In genomic region chr1:50959303-50959912, GRCh38 we compare ENCODE assay signal across 2 cellular contexts.
TF ChIP-seq lines count a peak whose summit lies in the region.

No MANE protein-coding gene starts in this region.

TF ChIP-seq in GM23338, 12 proteins besides CTCF, POLR2A, EP300 and RAD21 (continued from another document):
- TF ChIP-seq, protein P1, sequence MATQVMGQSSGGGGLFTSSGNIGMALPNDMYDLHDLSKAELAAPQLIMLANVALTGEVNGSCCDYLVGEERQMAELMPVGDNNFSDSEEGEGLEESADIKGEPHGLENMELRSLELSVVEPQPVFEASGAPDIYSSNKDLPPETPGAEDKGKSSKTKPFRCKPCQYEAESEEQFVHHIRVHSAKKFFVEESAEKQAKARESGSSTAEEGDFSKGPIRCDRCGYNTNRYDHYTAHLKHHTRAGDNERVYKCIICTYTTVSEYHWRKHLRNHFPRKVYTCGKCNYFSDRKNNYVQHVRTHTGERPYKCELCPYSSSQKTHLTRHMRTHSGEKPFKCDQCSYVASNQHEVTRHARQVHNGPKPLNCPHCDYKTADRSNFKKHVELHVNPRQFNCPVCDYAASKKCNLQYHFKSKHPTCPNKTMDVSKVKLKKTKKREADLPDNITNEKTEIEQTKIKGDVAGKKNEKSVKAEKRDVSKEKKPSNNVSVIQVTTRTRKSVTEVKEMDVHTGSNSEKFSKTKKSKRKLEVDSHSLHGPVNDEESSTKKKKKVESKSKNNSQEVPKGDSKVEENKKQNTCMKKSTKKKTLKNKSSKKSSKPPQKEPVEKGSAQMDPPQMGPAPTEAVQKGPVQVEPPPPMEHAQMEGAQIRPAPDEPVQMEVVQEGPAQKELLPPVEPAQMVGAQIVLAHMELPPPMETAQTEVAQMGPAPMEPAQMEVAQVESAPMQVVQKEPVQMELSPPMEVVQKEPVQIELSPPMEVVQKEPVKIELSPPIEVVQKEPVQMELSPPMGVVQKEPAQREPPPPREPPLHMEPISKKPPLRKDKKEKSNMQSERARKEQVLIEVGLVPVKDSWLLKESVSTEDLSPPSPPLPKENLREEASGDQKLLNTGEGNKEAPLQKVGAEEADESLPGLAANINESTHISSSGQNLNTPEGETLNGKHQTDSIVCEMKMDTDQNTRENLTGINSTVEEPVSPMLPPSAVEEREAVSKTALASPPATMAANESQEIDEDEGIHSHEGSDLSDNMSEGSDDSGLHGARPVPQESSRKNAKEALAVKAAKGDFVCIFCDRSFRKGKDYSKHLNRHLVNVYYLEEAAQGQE (IDR thresholded peaks at IDR 0.05; ENCODE audit: unreplicated experiment): no peak
- TF ChIP-seq POLR2AphosphoS5 (IDR thresholded peaks at IDR 0.05; ENCODE audit: low read depth) (no peak), EZH2 (IDR thresholded peaks at IDR 0.05; ENCODE audit: low read depth, unreplicated experiment) (no peak), ZNF114 (CRISPR knock-in tag; IDR thresholded peaks at IDR 0.05) (no peak), ZNF331 (CRISPR knock-in tag; IDR thresholded peaks at IDR 0.05; ENCODE audit: low read depth) (no peak), JUNB (IDR thresholded peaks at IDR 0.05; ENCODE audit: unreplicated experiment) (no peak)
- TF ChIP-seq, protein P2, sequence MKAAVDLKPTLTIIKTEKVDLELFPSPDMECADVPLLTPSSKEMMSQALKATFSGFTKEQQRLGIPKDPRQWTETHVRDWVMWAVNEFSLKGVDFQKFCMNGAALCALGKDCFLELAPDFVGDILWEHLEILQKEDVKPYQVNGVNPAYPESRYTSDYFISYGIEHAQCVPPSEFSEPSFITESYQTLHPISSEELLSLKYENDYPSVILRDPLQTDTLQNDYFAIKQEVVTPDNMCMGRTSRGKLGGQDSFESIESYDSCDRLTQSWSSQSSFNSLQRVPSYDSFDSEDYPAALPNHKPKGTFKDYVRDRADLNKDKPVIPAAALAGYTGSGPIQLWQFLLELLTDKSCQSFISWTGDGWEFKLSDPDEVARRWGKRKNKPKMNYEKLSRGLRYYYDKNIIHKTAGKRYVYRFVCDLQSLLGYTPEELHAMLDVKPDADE (IDR thresholded peaks at IDR 0.05): no peak
- TF ChIP-seq, protein P3, sequence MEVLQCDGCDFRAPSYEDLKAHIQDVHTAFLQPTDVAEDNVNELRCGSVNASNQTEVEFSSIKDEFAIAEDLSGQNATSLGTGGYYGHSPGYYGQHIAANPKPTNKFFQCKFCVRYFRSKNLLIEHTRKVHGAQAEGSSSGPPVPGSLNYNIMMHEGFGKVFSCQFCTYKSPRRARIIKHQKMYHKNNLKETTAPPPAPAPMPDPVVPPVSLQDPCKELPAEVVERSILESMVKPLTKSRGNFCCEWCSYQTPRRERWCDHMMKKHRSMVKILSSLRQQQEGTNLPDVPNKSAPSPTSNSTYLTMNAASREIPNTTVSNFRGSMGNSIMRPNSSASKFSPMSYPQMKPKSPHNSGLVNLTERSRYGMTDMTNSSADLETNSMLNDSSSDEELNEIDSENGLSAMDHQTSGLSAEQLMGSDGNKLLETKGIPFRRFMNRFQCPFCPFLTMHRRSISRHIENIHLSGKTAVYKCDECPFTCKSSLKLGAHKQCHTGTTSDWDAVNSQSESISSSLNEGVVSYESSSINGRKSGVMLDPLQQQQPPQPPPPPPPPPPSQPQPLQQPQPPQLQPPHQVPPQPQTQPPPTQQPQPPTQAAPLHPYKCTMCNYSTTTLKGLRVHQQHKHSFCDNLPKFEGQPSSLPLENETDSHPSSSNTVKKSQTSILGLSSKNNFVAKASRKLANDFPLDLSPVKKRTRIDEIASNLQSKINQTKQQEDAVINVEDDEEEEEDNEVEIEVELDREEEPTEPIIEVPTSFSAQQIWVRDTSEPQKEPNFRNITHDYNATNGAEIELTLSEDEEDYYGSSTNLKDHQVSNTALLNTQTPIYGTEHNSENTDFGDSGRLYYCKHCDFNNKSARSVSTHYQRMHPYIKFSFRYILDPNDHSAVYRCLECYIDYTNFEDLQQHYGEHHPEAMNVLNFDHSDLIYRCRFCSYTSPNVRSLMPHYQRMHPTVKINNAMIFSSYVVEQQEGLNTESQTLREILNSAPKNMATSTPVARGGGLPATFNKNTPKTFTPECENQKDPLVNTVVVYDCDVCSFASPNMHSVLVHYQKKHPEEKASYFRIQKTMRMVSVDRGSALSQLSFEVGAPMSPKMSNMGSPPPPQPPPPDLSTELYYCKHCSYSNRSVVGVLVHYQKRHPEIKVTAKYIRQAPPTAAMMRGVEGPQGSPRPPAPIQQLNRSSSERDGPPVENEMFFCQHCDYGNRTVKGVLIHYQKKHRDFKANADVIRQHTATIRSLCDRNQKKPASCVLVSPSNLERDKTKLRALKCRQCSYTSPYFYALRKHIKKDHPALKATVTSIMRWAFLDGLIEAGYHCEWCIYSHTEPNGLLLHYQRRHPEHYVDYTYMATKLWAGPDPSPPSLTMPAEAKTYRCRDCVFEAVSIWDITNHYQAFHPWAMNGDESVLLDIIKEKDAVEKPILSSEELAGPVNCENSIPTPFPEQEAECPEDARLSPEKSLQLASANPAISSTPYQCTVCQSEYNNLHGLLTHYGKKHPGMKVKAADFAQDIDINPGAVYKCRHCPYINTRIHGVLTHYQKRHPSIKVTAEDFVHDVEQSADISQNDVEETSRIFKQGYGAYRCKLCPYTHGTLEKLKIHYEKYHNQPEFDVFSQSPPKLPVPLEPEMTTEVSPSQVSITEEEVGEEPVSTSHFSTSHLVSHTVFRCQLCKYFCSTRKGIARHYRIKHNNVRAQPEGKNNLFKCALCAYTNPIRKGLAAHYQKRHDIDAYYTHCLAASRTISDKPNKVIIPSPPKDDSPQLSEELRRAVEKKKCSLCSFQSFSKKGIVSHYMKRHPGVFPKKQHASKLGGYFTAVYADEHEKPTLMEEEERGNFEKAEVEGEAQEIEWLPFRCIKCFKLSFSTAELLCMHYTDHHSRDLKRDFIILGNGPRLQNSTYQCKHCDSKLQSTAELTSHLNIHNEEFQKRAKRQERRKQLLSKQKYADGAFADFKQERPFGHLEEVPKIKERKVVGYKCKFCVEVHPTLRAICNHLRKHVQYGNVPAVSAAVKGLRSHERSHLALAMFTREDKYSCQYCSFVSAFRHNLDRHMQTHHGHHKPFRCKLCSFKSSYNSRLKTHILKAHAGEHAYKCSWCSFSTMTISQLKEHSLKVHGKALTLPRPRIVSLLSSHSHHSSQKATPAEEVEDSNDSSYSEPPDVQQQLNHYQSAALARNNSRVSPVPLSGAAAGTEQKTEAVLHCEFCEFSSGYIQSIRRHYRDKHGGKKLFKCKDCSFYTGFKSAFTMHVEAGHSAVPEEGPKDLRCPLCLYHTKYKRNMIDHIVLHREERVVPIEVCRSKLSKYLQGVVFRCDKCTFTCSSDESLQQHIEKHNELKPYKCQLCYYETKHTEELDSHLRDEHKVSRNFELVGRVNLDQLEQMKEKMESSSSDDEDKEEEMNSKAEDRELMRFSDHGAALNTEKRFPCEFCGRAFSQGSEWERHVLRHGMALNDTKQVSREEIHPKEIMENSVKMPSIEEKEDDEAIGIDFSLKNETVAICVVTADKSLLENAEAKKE (CRISPR knock-in tag; IDR thresholded peaks at IDR 0.05): no peak
TF ChIP-seq in GM23338: peak in this region for 0.

TF ChIP-seq in K562, 482 proteins besides CTCF, POLR2A, EP300 and RAD21 (continued from another document and continues in another):
- TF ChIP-seq AFF1 (IDR thresholded peaks at IDR 0.05; ENCODE audit: low read depth in 1 of 2, partially characterized antibody in 2 of 2) (peak in 1 of 2 experiments; percentile 52), ELF4 (CRISPR knock-in tag; IDR thresholded peaks at IDR 0.05) (peak; percentile 43; the same call in 1 of the 2 replicates), YBX1 (IDR thresholded peaks at IDR 0.05) (peak; percentile 92; the same call in 1 of the 2 replicates), YY1 (IDR thresholded peaks at IDR 0.05; ENCODE audit: borderline replicate concordance in 1 of 3, control insufficient read depth in 1 of 3, extremely low read depth in 1 of 3, insufficient read depth in 3 of 3, insufficient read length in 1 of 3, insufficient replicate concordance in 2 of 3, low read depth in 1 of 3, low read length in 2 of 3) (peak; percentile 3 to 85 (median 47)), HNRNPH1 (optimal IDR thresholded peaks at IDR 0.05; ENCODE audit: low read depth, low read length) (no peak), MYBL2 (IDR thresholded peaks at IDR 0.05; ENCODE audit: low read depth) (0 out of 2 replicates have a peak, but pooled peaks have one; percentile 48), MYBL2 (CRISPR knock-in tag; IDR thresholded peaks at IDR 0.05; ENCODE audit: borderline replicate concordance) (no peak), ASH1L (IDR thresholded peaks at IDR 0.05; ENCODE audit: borderline replicate concordance, low read depth, partially characterized antibody) (peak; percentile 69), HNRNPK (IDR thresholded peaks at IDR 0.05; ENCODE audit: low read depth, low read length, poor library complexity, severe bottlenecking) (no peak), HBP1 (CRISPR knock-in tag; IDR thresholded peaks at IDR 0.05) (0 out of 2 replicates have a peak, but pooled peaks have one; percentile 68), CREB5 (CRISPR knock-in tag; IDR thresholded peaks at IDR 0.05) (no peak), ZNF707 (CRISPR knock-in tag; conservative IDR thresholded peaks at IDR 0.05) (no peak), ARID2 (IDR thresholded peaks at IDR 0.05) (peak; percentile 41; the same call in 1 of the 2 replicates), ZBTB26 (CRISPR knock-in tag; IDR thresholded peaks at IDR 0.05) (0 out of 2 replicates have a peak, but pooled peaks have one; percentile 43)
- TF ChIP-seq, protein P4, sequence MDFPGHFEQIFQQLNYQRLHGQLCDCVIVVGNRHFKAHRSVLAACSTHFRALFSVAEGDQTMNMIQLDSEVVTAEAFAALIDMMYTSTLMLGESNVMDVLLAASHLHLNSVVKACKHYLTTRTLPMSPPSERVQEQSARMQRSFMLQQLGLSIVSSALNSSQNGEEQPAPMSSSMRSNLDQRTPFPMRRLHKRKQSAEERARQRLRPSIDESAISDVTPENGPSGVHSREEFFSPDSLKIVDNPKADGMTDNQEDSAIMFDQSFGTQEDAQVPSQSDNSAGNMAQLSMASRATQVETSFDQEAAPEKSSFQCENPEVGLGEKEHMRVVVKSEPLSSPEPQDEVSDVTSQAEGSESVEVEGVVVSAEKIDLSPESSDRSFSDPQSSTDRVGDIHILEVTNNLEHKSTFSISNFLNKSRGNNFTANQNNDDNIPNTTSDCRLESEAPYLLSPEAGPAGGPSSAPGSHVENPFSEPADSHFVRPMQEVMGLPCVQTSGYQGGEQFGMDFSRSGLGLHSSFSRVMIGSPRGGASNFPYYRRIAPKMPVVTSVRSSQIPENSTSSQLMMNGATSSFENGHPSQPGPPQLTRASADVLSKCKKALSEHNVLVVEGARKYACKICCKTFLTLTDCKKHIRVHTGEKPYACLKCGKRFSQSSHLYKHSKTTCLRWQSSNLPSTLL (IDR thresholded peaks at IDR 0.05): peak; percentile 62; the same call in 1 of the 2 replicates
- TF ChIP-seq, protein P5, sequence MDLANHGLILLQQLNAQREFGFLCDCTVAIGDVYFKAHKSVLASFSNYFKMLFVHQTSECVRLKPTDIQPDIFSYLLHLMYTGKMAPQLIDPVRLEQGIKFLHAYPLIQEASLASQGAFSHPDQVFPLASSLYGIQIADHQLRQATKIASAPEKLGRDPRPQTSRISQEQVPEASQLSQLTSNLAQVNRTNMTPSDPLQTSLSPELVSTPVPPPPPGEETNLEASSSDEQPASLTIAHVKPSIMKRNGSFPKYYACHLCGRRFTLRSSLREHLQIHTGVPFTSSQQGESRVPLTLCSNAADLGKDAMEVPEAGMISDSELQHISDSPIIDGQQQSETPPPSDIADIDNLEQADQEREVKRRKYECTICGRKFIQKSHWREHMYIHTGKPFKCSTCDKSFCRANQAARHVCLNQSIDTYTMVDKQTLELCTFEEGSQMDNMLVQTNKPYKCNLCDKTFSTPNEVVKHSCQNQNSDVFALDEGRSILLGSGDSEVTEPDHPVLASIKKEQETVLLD (IDR thresholded peaks at IDR 0.05): peak; percentile 86
